11 cellular contexts compared by ENCODE assay signal in genomic region chr19:3605770-3606169, GRCh38. TPM values are rescaled to one million over a fixed set of nuclear protein-coding genes. Genes with fewer than 3 reads are reported as not detected.
DNase-seq lines count a peak whose midpoint lies in the region; ATAC-seq, FAIRE-seq and TF ChIP-seq lines count a peak whose summit lies in the region.
"Had no signal": no experiment of that assay in that cellular context is flagged by ENCODE, and none has a peak within 500 bp of the region (broad histone marks: within the 10 kb centered on the region; RNA-seq: fewer than 3 reads in every experiment).

No MANE protein-coding gene starts in this region.

- no peaks in the 10 kb centered on the region for H3K9me1 ChIP-seq in keratinocyte (ENCODE audit: control insufficient read depth, extremely low read depth, insufficient read depth, low read length)

- H3K4me3 Mint-ChIP-seq in GM23338: no peak overlapping the region

- no peak for TF ChIP-seq CTCF in GM23338 (conservative IDR thresholded peaks at IDR 0.05; ENCODE audit: low read depth in 2 of 2)
- TF ChIP-seq CTCF in WI38 (IDR thresholded peaks at IDR 0.05; ENCODE audit: low read depth, low read length): no peak
- TF ChIP-seq CTCF in keratinocyte (optimal IDR thresholded peaks at IDR 0.05 in 1 of 3, IDR thresholded peaks at IDR 0.05 in 1 of 3, conservative IDR thresholded peaks at IDR 0.05 in 1 of 3; ENCODE audit: extremely low read depth in 1 of 3, insufficient read depth in 2 of 3, low read length in 3 of 3): no peak
- TF ChIP-seq CTCF in BE2C (IDR thresholded peaks at IDR 0.05; ENCODE audit: low read depth, low read length): no peak

- H3K36me3 ChIP-seq in GM23338 (ENCODE audit: insufficient read depth) (no peaks in the 10 kb centered on the region), keratinocyte (ENCODE audit: control insufficient read depth in 2 of 2, extremely low read depth in 1 of 2, insufficient read depth in 2 of 2, low read length in 2 of 2) (no peaks in the 10 kb centered on the region), stomach smooth muscle (ENCODE audit: control insufficient read depth in 2 of 2, insufficient read depth in 2 of 2, low read length in 2 of 2) (no peaks in the 10 kb centered on the region), BE2C (peaks cover 7% of the 10 kb centered on the region)

- peak overlapping the region; percentile 95 for H3K4me2 ChIP-seq in GM23338
- peak overlapping the region; percentile 22 for H3K4me2 ChIP-seq in keratinocyte (ENCODE audit: control insufficient read depth, extremely low read depth, insufficient read depth, low read depth, low read length)

- H3K27ac Mint-ChIP-seq in GM23338: no peak overlapping the region

- H3K9me2 ChIP-seq in GM23338 (ENCODE audit: insufficient read depth): no peaks in the 10 kb centered on the region

- dilution Hi-C loops in keratinocyte (cut with MboI; ENCODE audit: extremely low pct_ligation_motif_present, low sequenced_read_pairs): no loop called here

- no peak for ATAC-seq in GM23338
- ATAC-seq in GM21381 (IDR thresholded peaks at IDR 0.05; ENCODE audit: unreplicated experiment): no peak
- ATAC-seq in GM18870 (IDR thresholded peaks at IDR 0.05; ENCODE audit: unreplicated experiment): no peak
- ATAC-seq in HG02973 (IDR thresholded peaks at IDR 0.05; ENCODE audit: unreplicated experiment): no peak

- no peaks in the 10 kb centered on the region for H3K79me2 ChIP-seq in GM23338 (replicated peaks; ENCODE audit: insufficient read depth)
- H3K79me2 ChIP-seq in keratinocyte (ENCODE audit: control insufficient read depth, insufficient read depth, low read length): no peaks in the 10 kb centered on the region

- H4K20me1 ChIP-seq in GM23338 (replicated peaks; ENCODE audit: insufficient read depth) (no peaks in the 10 kb centered on the region), keratinocyte (ENCODE audit: control insufficient read depth, extremely low read depth, insufficient read depth, low read length) (no peaks in the 10 kb centered on the region)

- no peaks in the 10 kb centered on the region for H3K9me3 ChIP-seq in keratinocyte (ENCODE audit: control insufficient read depth, low read depth, low read length)
- no peaks in the 10 kb centered on the region for H3K9me3 ChIP-seq in stomach smooth muscle (ENCODE audit: control insufficient read depth in 2 of 2, low read length in 2 of 2)
- no peaks in the 10 kb centered on the region for H3K9me3 ChIP-seq in BE2C

- H3K27ac ChIP-seq in GM23338 (ENCODE audit: low read depth) (no peak overlapping the region), keratinocyte (ENCODE audit: control insufficient read depth, insufficient read depth, low read length) (no peak overlapping the region), stomach smooth muscle (ENCODE audit: low read length) (no peak overlapping the region)
- H3K27ac ChIP-seq: cardiac muscle cell had no signal

- H3K9ac ChIP-seq in keratinocyte (ENCODE audit: control insufficient read depth, extremely low read depth, insufficient read depth, low read length) (no peak overlapping the region), stomach smooth muscle (ENCODE audit: low read length in 2 of 2) (peak overlapping the region in 1 of 2 donors; percentile 55)

- FAIRE-seq in keratinocyte (lab: Jason Lieb, UNC): no peak

- H3F3A ChIP-seq in GM23338 (replicated peaks; ENCODE audit: low read depth): peaks cover 4% of the 10 kb centered on the region; the same call in 1 of the 2 replicates

- peaks cover 11% of the 10 kb centered on the region for H3K27me3 ChIP-seq in GM23338 (ENCODE audit: insufficient read depth)
- H3K27me3 ChIP-seq in keratinocyte (ENCODE audit: control insufficient read depth, extremely low read depth, insufficient read depth, low read length): peaks cover 16% of the 10 kb centered on the region
- peaks cover 0 to 5% of the 10 kb centered on the region in 2 donors for H3K27me3 ChIP-seq in stomach smooth muscle (ENCODE audit: control insufficient read depth in 1 of 2, insufficient read depth in 2 of 2, low read length in 2 of 2)
- no peaks in the 10 kb centered on the region for H3K27me3 ChIP-seq in BE2C

- H3K36me3 Mint-ChIP-seq in GM23338 (ENCODE audit: low read depth): peaks cover 8% of the 10 kb centered on the region; the same call in 2 of the 3 replicates

- H3K4me3 ChIP-seq in GM23338 (peak overlapping the region; percentile 64), WI38 (ENCODE audit: low read depth, low read length) (peak overlapping the region; percentile 58), keratinocyte (ENCODE audit: control insufficient read depth in 2 of 3, extremely low read depth in 1 of 3, insufficient read depth in 2 of 3, low read depth in 1 of 3, low read length in 3 of 3) (no peak overlapping the region), stomach smooth muscle (ENCODE audit: low read length in 2 of 2) (peak overlapping the region; percentile 26 to 75), BE2C (ENCODE audit: low read depth, low read length) (no peak overlapping the region; the same call in 1 of the 2 replicates)

- peaks cover 11% of the 10 kb centered on the region for H3K4me1 Mint-ChIP-seq in GM23338

- DNase-seq in GM23338 (ENCODE audit: low spot score) (no peak), keratinocyte (ENCODE audit: low read depth, low spot score) (no peak), BE2C (no peak)
- DNase-seq: hippocampal formation had no signal

- H3K9me3 Mint-ChIP-seq in GM23338: no peaks in the 10 kb centered on the region

- H3K27me3 Mint-ChIP-seq in GM23338 (ENCODE audit: insufficient read depth, low read depth, poor library complexity): peaks cover 10% of the 10 kb centered on the region

- no peak overlapping the region for H2AFZ ChIP-seq in GM23338
- H2AFZ ChIP-seq in keratinocyte (ENCODE audit: control insufficient read depth, low read length): no peak overlapping the region

- H3K4me1 ChIP-seq in GM23338 (ENCODE audit: insufficient read depth): peaks cover 10% of the 10 kb centered on the region
- H3K4me1 ChIP-seq in keratinocyte (ENCODE audit: control insufficient read depth, extremely low read depth, insufficient read depth, low read length): no peaks in the 10 kb centered on the region
- H3K4me1 ChIP-seq in stomach smooth muscle (ENCODE audit: control insufficient read depth, insufficient read depth, low read length): peaks cover 54% of the 10 kb centered on the region
- H3K4me1 ChIP-seq in BE2C: no peaks in the 10 kb centered on the region

RNA-seq across cellular contexts. Expression of gene TBXA2R, which starts 0.9 kb away (rescaled TPM):
- 0.73 and 0.82 TPM in 2 replicates for total RNA-seq in GM23338 (2014; rRNA removed; shearing (Covaris generic))
- polyA plus RNA-seq in GM23338 (2016; fragmentation: Nextera tagmentation; extraction: Ambion mirVana) (0.42 and 0.47 TPM in 2 replicates), keratinocyte (not detected in 3 replicates)
- not detected for polyA plus RNA-seq in keratinocyte (2011; ENCODE audit: low read depth)
- polyA plus RNA-seq in keratinocyte (2011; cell fraction: cytosol; rRNA removed): not detected in 2 replicates
- polyA plus RNA-seq in keratinocyte (2011; cell fraction: nucleus; rRNA removed): 0.08 TPM in 1 of 2 replicates, not detected in the other
- polyA plus RNA-seq in keratinocyte (2012; ENCODE audit: low replicate concordance): 0.09 TPM in 1 of 2 replicates, not detected in the other
- polyA minus RNA-seq in keratinocyte: not detected in 3 replicates
- polyA minus RNA-seq in keratinocyte (2011; cell fraction: cytosol; rRNA and poly(A)+ RNA removed): not detected
- polyA minus RNA-seq in keratinocyte (2011; cell fraction: nucleus; rRNA and poly(A)+ RNA removed): not detected in 2 replicates
- polyA plus RNA-seq in BE2C (2012; ENCODE audit: insufficient read depth, insufficient read length, low read depth): not detected
- polyA plus RNA-seq: neural cell had no signal

RNA-seq across cellular contexts. Expression of gene GIPC3, which starts 20.5 kb away (rescaled TPM):
- total RNA-seq in GM23338 (2014; rRNA removed; shearing (Covaris generic)): 0.59 and 1.6 TPM in 2 replicates
- 0.26 and 0.48 TPM in 2 replicates for polyA plus RNA-seq in GM23338 (2016; fragmentation: Nextera tagmentation; extraction: Ambion mirVana)
- not detected in 3 replicates for polyA plus RNA-seq in keratinocyte
- not detected for polyA plus RNA-seq in keratinocyte (2011; ENCODE audit: low read depth)
- not detected in 2 replicates for polyA plus RNA-seq in keratinocyte (2011; cell fraction: cytosol; rRNA removed)
- polyA plus RNA-seq in keratinocyte (2011; cell fraction: nucleus; rRNA removed): not detected in 2 replicates
- polyA plus RNA-seq in keratinocyte (2012; ENCODE audit: low replicate concordance): not detected in 2 replicates
- polyA minus RNA-seq in keratinocyte: not detected in 3 replicates
- polyA minus RNA-seq in keratinocyte (2011; cell fraction: cytosol; rRNA and poly(A)+ RNA removed): not detected
- polyA minus RNA-seq in keratinocyte (2011; cell fraction: nucleus; rRNA and poly(A)+ RNA removed): not detected in 2 replicates
- polyA plus RNA-seq in BE2C (2012; ENCODE audit: insufficient read depth, insufficient read length, low read depth): not detected
- polyA plus RNA-seq: neural cell had no signal

RNA-seq across cellular contexts. Expression of gene CACTIN, which starts 20.8 kb away (rescaled TPM):
- 47.4 and 47.7 TPM in 2 replicates for total RNA-seq in GM23338 (2014; rRNA removed; shearing (Covaris generic))
- polyA plus RNA-seq in GM23338 (2016; fragmentation: Nextera tagmentation; extraction: Ambion mirVana): 14.3 and 16.9 TPM in 2 replicates
- 10.8 to 15.0 TPM (median 11.1 TPM) in 3 replicates for polyA plus RNA-seq in keratinocyte
- 7.5 TPM for polyA plus RNA-seq in keratinocyte (2011; ENCODE audit: low read depth)
- polyA plus RNA-seq in keratinocyte (2011; cell fraction: cytosol; rRNA removed): 5.9 and 14.2 TPM in 2 replicates
- polyA plus RNA-seq in keratinocyte (2011; cell fraction: nucleus; rRNA removed): 23.7 and 28.9 TPM in 2 replicates
- polyA plus RNA-seq in keratinocyte (2012; ENCODE audit: low replicate concordance): 12.8 and 18.6 TPM in 2 replicates
- 7.6 to 15.4 TPM (median 7.7 TPM) in 3 replicates for polyA minus RNA-seq in keratinocyte
- polyA minus RNA-seq in keratinocyte (2011; cell fraction: cytosol; rRNA and poly(A)+ RNA removed): 20.7 TPM
- 13.5 and 14.3 TPM in 2 replicates for polyA minus RNA-seq in keratinocyte (2011; cell fraction: nucleus; rRNA and poly(A)+ RNA removed)
- 92.4 TPM for polyA plus RNA-seq in BE2C (2012; ENCODE audit: insufficient read depth, insufficient read length, low read depth)

RNA-seq across cellular contexts. Expression of gene HMG20B, which starts 33.0 kb away (rescaled TPM):
- 107 and 130 TPM in 2 replicates for total RNA-seq in GM23338 (2014; rRNA removed; shearing (Covaris generic))
- 74.1 and 77.8 TPM in 2 replicates for polyA plus RNA-seq in GM23338 (2016; fragmentation: Nextera tagmentation; extraction: Ambion mirVana)
- polyA plus RNA-seq in keratinocyte: 27.9 to 38.3 TPM (median 27.9 TPM) in 3 replicates
- 87.5 TPM for polyA plus RNA-seq in keratinocyte (2011; ENCODE audit: low read depth)
- polyA plus RNA-seq in keratinocyte (2011; cell fraction: cytosol; rRNA removed): 15.2 and 37.3 TPM in 2 replicates
- polyA plus RNA-seq in keratinocyte (2011; cell fraction: nucleus; rRNA removed): 39.3 and 57.3 TPM in 2 replicates
- polyA plus RNA-seq in keratinocyte (2012; ENCODE audit: low replicate concordance): 30.6 and 44.6 TPM in 2 replicates
- 6.5 to 17.1 TPM (median 7.6 TPM) in 3 replicates for polyA minus RNA-seq in keratinocyte
- polyA minus RNA-seq in keratinocyte (2011; cell fraction: cytosol; rRNA and poly(A)+ RNA removed): 54.1 TPM
- polyA minus RNA-seq in keratinocyte (2011; cell fraction: nucleus; rRNA and poly(A)+ RNA removed): 14.0 and 17.2 TPM in 2 replicates
- polyA plus RNA-seq in BE2C (2012; ENCODE audit: insufficient read depth, insufficient read length, low read depth): 136 TPM

RNA-seq across cellular contexts. Expression of gene MFSD12, which starts 48.4 kb away (rescaled TPM):
- total RNA-seq in GM23338 (2014; rRNA removed; shearing (Covaris generic)): 75.5 and 91.1 TPM in 2 replicates
- polyA plus RNA-seq in GM23338 (2016; fragmentation: Nextera tagmentation; extraction: Ambion mirVana): 35.3 and 36.1 TPM in 2 replicates
- 30.0 to 44.7 TPM (median 34.8 TPM) in 3 replicates for polyA plus RNA-seq in keratinocyte
- polyA plus RNA-seq in keratinocyte (2011; ENCODE audit: low read depth): 9.7 TPM
- polyA plus RNA-seq in keratinocyte (2011; cell fraction: cytosol; rRNA removed): 18.7 and 42.2 TPM in 2 replicates
- polyA plus RNA-seq in keratinocyte (2011; cell fraction: nucleus; rRNA removed): 81.3 and 102 TPM in 2 replicates
- polyA plus RNA-seq in keratinocyte (2012; ENCODE audit: low replicate concordance): 28.1 and 52.7 TPM in 2 replicates
- 33.1 to 91.2 TPM (median 48.2 TPM) in 3 replicates for polyA minus RNA-seq in keratinocyte
- 81.5 TPM for polyA minus RNA-seq in keratinocyte (2011; cell fraction: cytosol; rRNA and poly(A)+ RNA removed)
- 75.0 and 76.5 TPM in 2 replicates for polyA minus RNA-seq in keratinocyte (2011; cell fraction: nucleus; rRNA and poly(A)+ RNA removed)
- polyA plus RNA-seq in BE2C (2012; ENCODE audit: insufficient read depth, insufficient read length, low read depth): 119 TPM

Comparison
In these comparisons a context has a peak if more than half of its experiments do, and no peak if none do; other contexts are left out.
1. H3K4me3 ChIP-seq: peak in GM23338 (single experiment), WI38 (single experiment) and stomach smooth muscle (2 of 2); none in keratinocyte (0 of 3) and BE2C (single experiment).